Comparison of ENCODE assay signal across 15 cellular contexts in genomic region chr18:62404881-62405280, GRCh38.
DNase-seq lines count a peak whose midpoint lies in the region; ATAC-seq lines count a peak whose summit lies in the region.
"Had no signal": no experiment of that assay in that cellular context is flagged by ENCODE, and none has a peak within 500 bp of the region (broad histone marks: within the 10 kb centered on the region; RNA-seq: fewer than 3 reads in every experiment).

No MANE protein-coding gene starts in this region.

- ATAC-seq in stimulated activated naive CD8-positive, alpha-beta T cell treated with anti-CD3 and anti-CD28 coated beads, Interleukin-15, Interleukin-2, amounts not matched to agents 100 U/mL and 50 U/mL, for 24 hours = peak; percentile 55
- ATAC-seq in stimulated activated naive CD8-positive, alpha-beta T cell treated with anti-CD3 and anti-CD28 coated beads, Interleukin-15, amount 100 ng/mL, for 72 hours = no peak
- ATAC-seq in activated T-helper 17 cell treated with anti-CD3 and anti-CD28 coated beads, Interleukin-2, amount 50 U/mL, for 72 hours (replicated peaks) = peak; percentile 76

- H3K27ac ChIP-seq in trophoblast cell (ENCODE audit: low read depth, low read length) = no peak overlapping the region
- H3K27ac ChIP-seq: GM23248 had no signal

- no peak overlapping the region for H3K23ac ChIP-seq in trophoblast cell (ENCODE audit: low read length)

- H3K79me2 ChIP-seq in trophoblast cell (ENCODE audit: control insufficient read depth, insufficient read depth, low read length, poor library complexity) = no peaks in the 10 kb centered on the region

- no peak overlapping the region for H3K14ac ChIP-seq in trophoblast cell (ENCODE audit: low read length)

- no peak overlapping the region for H3K4me3 ChIP-seq in trophoblast cell (ENCODE audit: low read depth, low read length)
- H3K4me3 ChIP-seq: GM23248 had no signal

- H3K27ac Mint-ChIP-seq in stimulated activated naive CD8-positive, alpha-beta T cell treated with anti-CD3 and anti-CD28 coated beads, Interleukin-15, amount 100 ng/mL, for 72 hours = peak overlapping the region in 1 of 2 donors; percentile 12
- H3K27ac Mint-ChIP-seq in activated T-helper 17 cell treated with anti-CD3 and anti-CD28 coated beads, Interleukin-2, amount 50 U/mL, for 72 hours = no peak overlapping the region
- H3K27ac Mint-ChIP-seq: CD4-positive, alpha-beta memory T cell had no signal

- no CpG with 5 or more reads among the region's 3 CpGs for WGBS in trophoblast cell (ENCODE audit: extremely low coverage, insufficient coverage, insufficient read length)

- H3K18ac ChIP-seq in trophoblast cell (ENCODE audit: low read length) = no peak overlapping the region

- H3K9ac ChIP-seq in trophoblast cell (ENCODE audit: low read length) = no peak overlapping the region
- H3K9ac ChIP-seq: GM23248 had no signal

- H3K4me3 Mint-ChIP-seq in stimulated activated naive CD8-positive, alpha-beta T cell treated with anti-CD3 and anti-CD28 coated beads, Interleukin-15, amount 100 ng/mL, for 72 hours = no peak overlapping the region
- no peak overlapping the region for H3K4me3 Mint-ChIP-seq in activated T-helper 17 cell treated with anti-CD3 and anti-CD28 coated beads, Interleukin-2, amount 50 U/mL, for 72 hours
- H3K4me3 Mint-ChIP-seq: CD4-positive, alpha-beta memory T cell had no signal

- no peak overlapping the region for H4K8ac ChIP-seq in trophoblast cell (ENCODE audit: low read depth, low read length)

- H3K4ac ChIP-seq in trophoblast cell (ENCODE audit: low read depth, low read length) = no peak overlapping the region

- H3K9me3 ChIP-seq in trophoblast cell (ENCODE audit: insufficient read depth, low read depth, low read length) = no peaks in the 10 kb centered on the region

- H3K4me1 Mint-ChIP-seq in stimulated activated naive CD8-positive, alpha-beta T cell treated with anti-CD3 and anti-CD28 coated beads, Interleukin-15, amount 100 ng/mL, for 72 hours = peaks cover 3% of the 10 kb centered on the region
- peaks cover 8% of the 10 kb centered on the region for H3K4me1 Mint-ChIP-seq in activated T-helper 17 cell treated with anti-CD3 and anti-CD28 coated beads, Interleukin-2, amount 50 U/mL, for 72 hours
- H3K4me1 Mint-ChIP-seq: CD4-positive, alpha-beta memory T cell had no signal

- no peaks in the 10 kb centered on the region for H3K79me1 ChIP-seq in trophoblast cell (ENCODE audit: low read length)

- no peak overlapping the region for H4K91ac ChIP-seq in trophoblast cell (ENCODE audit: low read depth, low read length)

- H3K4me1 ChIP-seq in trophoblast cell (ENCODE audit: control insufficient read depth in 1 of 2, insufficient read depth in 2 of 2, low read length in 2 of 2) = no peaks in the 10 kb centered on the region

- DNase-seq in stimulated activated naive CD8-positive, alpha-beta T cell treated with anti-CD3 and anti-CD28 coated beads, Interleukin-15, Interleukin-2, amounts not matched to agents 100 U/mL and 50 U/mL, for 24 hours = no peak
- DNase-seq in stimulated activated naive CD8-positive, alpha-beta T cell treated with anti-CD3 and anti-CD28 coated beads, Interleukin-15, amount 100 ng/mL, for 72 hours = no peak
- DNase-seq in trophoblast cell (peak; percentile 92 to 94), NCI-H1417 (lab: John Stamatoyannopoulos, UW) (no peak), DMS79 (lab: John Stamatoyannopoulos, UW) (no peak)
- DNase-seq: C1 segment of cervical spinal cord; Calu3; CD4-positive, alpha-beta memory T cell; COR-L47; DMS53; DND-41; GM23248; H7; HCEC 1CT had no signal

- no peaks in the 10 kb centered on the region for H3K36me3 Mint-ChIP-seq in activated T-helper 17 cell treated with anti-CD3 and anti-CD28 coated beads, Interleukin-2, amount 50 U/mL, for 72 hours (ENCODE audit: low read depth)
- H3K36me3 Mint-ChIP-seq: CD4-positive, alpha-beta memory T cell had no signal

- no peak overlapping the region for H4K12ac ChIP-seq in trophoblast cell (ENCODE audit: low read depth, low read length)

- H2AK5ac ChIP-seq in trophoblast cell (ENCODE audit: low read length) = no peak overlapping the region

- H3K4me2 ChIP-seq in trophoblast cell (ENCODE audit: low read length) = no peak overlapping the region

- H3K9me3 Mint-ChIP-seq in stimulated activated naive CD8-positive, alpha-beta T cell treated with anti-CD3 and anti-CD28 coated beads, Interleukin-15, amount 100 ng/mL, for 72 hours = peaks cover 4 to 16% of the 10 kb centered on the region in 2 donors
- H3K9me3 Mint-ChIP-seq in activated T-helper 17 cell treated with anti-CD3 and anti-CD28 coated beads, Interleukin-2, amount 50 U/mL, for 72 hours = no peaks in the 10 kb centered on the region
- H3K9me3 Mint-ChIP-seq: CD4-positive, alpha-beta memory T cell had no signal

- no peaks in the 10 kb centered on the region for H3K36me3 ChIP-seq in trophoblast cell (ENCODE audit: control insufficient read depth in 1 of 2, insufficient read depth in 2 of 2, low read length in 2 of 2)

- H2BK120ac ChIP-seq in trophoblast cell (ENCODE audit: insufficient read depth, low read length, poor library complexity) = no peak overlapping the region

- H2BK12ac ChIP-seq in trophoblast cell (ENCODE audit: low read length) = no peak overlapping the region

- no peak overlapping the region for H2BK5ac ChIP-seq in trophoblast cell (ENCODE audit: low read depth, low read length, poor library complexity)

- H2AFZ ChIP-seq in trophoblast cell (ENCODE audit: insufficient read depth, low read length, poor library complexity) = no peak overlapping the region
- H2AFZ ChIP-seq: GM23248 had no signal

- no peaks in the 10 kb centered on the region for H3K27me3 Mint-ChIP-seq in stimulated activated naive CD8-positive, alpha-beta T cell treated with anti-CD3 and anti-CD28 coated beads, Interleukin-15, amount 100 ng/mL, for 72 hours
- peaks cover 11% of the 10 kb centered on the region for H3K27me3 Mint-ChIP-seq in activated T-helper 17 cell treated with anti-CD3 and anti-CD28 coated beads, Interleukin-2, amount 50 U/mL, for 72 hours

- no peaks in the 10 kb centered on the region for H3K27me3 ChIP-seq in trophoblast cell (ENCODE audit: insufficient read depth, low read length)

Comparison
In these comparisons a context has a peak if more than half of its experiments do, and no peak if none do; other contexts are left out.
1. DNase-seq: peak in trophoblast cell (2 of 2); none in stimulated activated naive CD8-positive, alpha-beta T cell treated with anti-CD3 and anti-CD28 coated beads, Interleukin-15, Interleukin-2, amounts not matched to agents 100 U/mL and 50 U/mL, for 24 hours (single experiment), stimulated activated naive CD8-positive, alpha-beta T cell treated with anti-CD3 and anti-CD28 coated beads, Interleukin-15, amount 100 ng/mL, for 72 hours (0 of 2), NCI-H1417 (0 of 3) and DMS79 (single experiment).